In genomic region chr14:105475269-105475915, GRCh38 we compare ENCODE assay signal across 8 cellular contexts. TPM values are rescaled to one million over a fixed set of nuclear protein-coding genes. Genes with fewer than 3 reads are reported as not detected.
DNase-seq lines count a peak whose midpoint lies in the region; ATAC-seq and TF ChIP-seq lines count a peak whose summit lies in the region.

No MANE protein-coding gene starts in this region.

- H3K4me3 Mint-ChIP-seq in WTC11, result peak overlapping the region; percentile 49

- CTCF ChIA-PET in WTC11 (lab: Charles Lee), result interaction anchor here (1.0 to 1.8 kb wide), 3 partner anchors 10 to 112 kb away, joined by 3 to 9 read pairs (median 3); no protein-coding TSS in a partner anchor

- no peak overlapping the region for H3K27ac Mint-ChIP-seq in WTC11

- no peaks in the 10 kb centered on the region for H3K9me3 Mint-ChIP-seq in WTC11

- H3K4me1 Mint-ChIP-seq in WTC11, result peaks cover 7% of the 10 kb centered on the region; the same call in 1 of the 2 replicates

- no peak for ATAC-seq in WTC11
- ATAC-seq in HG02763 (IDR thresholded peaks at IDR 0.05; ENCODE audit: unreplicated experiment), result no peak

- TF ChIP-seq CTCF in WTC11 (IDR thresholded peaks at IDR 0.05), result no peak

- peak; percentile 35 for DNase-seq in DMS53 (lab: John Stamatoyannopoulos, UW)
- no peak for DNase-seq in DMS53 treated with DMSO at 0.1 percent for 48 hours (lab: John Stamatoyannopoulos, UW; ENCODE audit: unreplicated experiment)
- DNase-seq in WTC11 (ENCODE audit: low spot score), result no peak
- DNase-seq in hepatic stellate cell (ENCODE audit: low spot score), result peak; percentile 64
- no peak for DNase-seq in skeletal muscle cell (ENCODE audit: low read depth)
- no peak for DNase-seq in NOMO-1 (lab: John Stamatoyannopoulos, UW; ENCODE audit: unreplicated experiment in 2 of 2)
- DNase-seq in OCI-M2 (lab: John Stamatoyannopoulos, UW; ENCODE audit: unreplicated experiment), result no peak

- POLR2A ChIA-PET in WTC11 (lab: Charles Lee), result no interaction called here

- peaks cover 49% of the 10 kb centered on the region for H3K27me3 Mint-ChIP-seq in WTC11 (ENCODE audit: low read depth)

- H3K36me3 Mint-ChIP-seq in WTC11, result no peaks in the 10 kb centered on the region

- peak overlapping the region; percentile 64 for H3K4me3 ChIP-seq in skeletal muscle cell (ENCODE audit: low read depth, low read length)

TF ChIP-seq in WTC11, 78 proteins besides CTCF, POLR2A, EP300 and RAD21:
- TF ChIP-seq AFF4 (CRISPR knock-in tag; IDR thresholded peaks at IDR 0.05; ENCODE audit: borderline replicate concordance) (no peak), ZSCAN18 (CRISPR knock-in tag; IDR thresholded peaks at IDR 0.05) (no peak)

RNA-seq across cellular contexts. Expression of gene CRIP2, which starts 0.8 kb away (rescaled TPM):
- 4.6 to 5.4 TPM (median 5.0 TPM) in 3 replicates for total RNA-seq in WTC11 (2021)

RNA-seq across cellular contexts. Expression of gene CRIP1, which starts 11.3 kb away (rescaled TPM):
- 4.8 to 9.0 TPM (median 5.8 TPM) in 3 replicates for total RNA-seq in WTC11 (2021)

RNA-seq across cellular contexts. Expression of gene TEDC1, which starts 15.7 kb away (rescaled TPM):
- total RNA-seq in WTC11 (2021), result 16.4 to 17.9 TPM (median 16.7 TPM) in 3 replicates

RNA-seq across cellular contexts. Expression of gene TMEM121, which starts 51.0 kb away (rescaled TPM):
- total RNA-seq in WTC11 (2021), result 0.81 to 1.9 TPM (median 1.5 TPM) in 3 replicates

RNA-seq across cellular contexts. Expression of gene MTA1, which starts 55.8 kb away (rescaled TPM):
- total RNA-seq in WTC11 (2021), result 248 to 279 TPM (median 251 TPM) in 3 replicates

Comparison
In these comparisons a context has a peak if more than half of its experiments do, and no peak if none do; other contexts are left out.
1. DNase-seq: peak in DMS53 (single experiment) and hepatic stellate cell (single experiment); none in DMS53 treated with DMSO at 0.1 percent for 48 hours (single experiment), WTC11 (single experiment), skeletal muscle cell (single experiment), NOMO-1 (0 of 2) and OCI-M2 (single experiment).